1 cellular context compared by ENCODE assay signal in genomic region chr2:32003791-32004190, GRCh38.
TF ChIP-seq lines count a peak whose summit lies in the region.

No MANE protein-coding gene starts in this region.

TF ChIP-seq in IMR-90, 13 proteins besides CTCF, POLR2A, EP300 and RAD21:
- TF ChIP-seq FOS (IDR thresholded peaks at IDR 0.05; ENCODE audit: low read depth, low read length) (no peak), ELK1 (IDR thresholded peaks at IDR 0.05; ENCODE audit: borderline replicate concordance, low read depth, low read length) (no peak), CHD1 (IDR thresholded peaks at IDR 0.05; ENCODE audit: low read depth, low read length) (no peak), SMC3 (IDR thresholded peaks at IDR 0.05; ENCODE audit: low read depth, low read length) (no peak), RFX5 (IDR thresholded peaks at IDR 0.05; ENCODE audit: low read depth, low read length) (no peak), NFE2L2 (IDR thresholded peaks at IDR 0.05; ENCODE audit: low read depth, low read length) (no peak), MAFK (IDR thresholded peaks at IDR 0.05; ENCODE audit: low read depth, low read length) (no peak), BHLHE40 (IDR thresholded peaks at IDR 0.05; ENCODE audit: low read depth, low read length) (no peak), CEBPB (IDR thresholded peaks at IDR 0.05; ENCODE audit: low read depth, low read length) (no peak)
